Comparison of ENCODE assay signal across 29 cellular contexts in the genomic region with DNA sequence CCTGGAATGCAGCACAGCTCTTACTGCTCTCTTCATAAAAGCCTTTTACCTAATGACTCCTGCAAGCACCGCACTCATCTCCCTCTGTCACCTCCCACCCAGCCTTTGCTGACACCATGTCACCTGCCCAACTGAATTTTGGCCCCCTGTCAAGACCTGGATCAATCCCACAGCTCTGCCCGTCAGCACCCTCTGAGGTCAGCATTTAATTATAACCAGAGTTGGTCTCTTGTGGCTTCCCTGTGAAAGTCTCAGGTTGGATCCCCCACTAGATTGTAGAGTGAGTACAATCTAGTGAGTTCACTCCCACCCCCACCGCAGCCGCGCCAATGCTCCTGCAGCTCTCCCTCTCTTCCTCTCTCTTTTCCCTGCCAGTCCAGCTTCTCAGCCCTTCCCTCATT. TPM values are rescaled to one million over a fixed set of nuclear protein-coding genes. Genes with fewer than 3 reads are reported as not detected.
DNase-seq lines count a peak whose midpoint lies in the region; ATAC-seq and TF ChIP-seq lines count a peak whose summit lies in the region.
"Had no signal": no experiment of that assay in that cellular context is flagged by ENCODE, and none has a peak within 500 bp of the region (broad histone marks: within the 10 kb centered on the region; RNA-seq: fewer than 3 reads in every experiment).

No MANE protein-coding gene starts in this region.

- H3K9ac ChIP-seq in neural progenitor cell, result no peak overlapping the region

- no peaks in the 10 kb centered on the region for H3K9me3 Mint-ChIP-seq in CD4-positive, alpha-beta T cell
- no peaks in the 10 kb centered on the region for H3K9me3 Mint-ChIP-seq in CD8-positive, alpha-beta memory T cell
- no peaks in the 10 kb centered on the region for H3K9me3 Mint-ChIP-seq in neural progenitor cell
- H3K9me3 Mint-ChIP-seq: activated CD8-positive, alpha-beta T cell treated with anti-CD3 and anti-CD28 coated beads for 36 hours; activated naive CD4-positive, alpha-beta T cell treated with anti-CD3 and anti-CD28 coated beads, Interleukin-2, amount 10 ng/mL, durations not matched to agents 7 days and 5 days; activated T-helper 17 cell treated with anti-CD3 and anti-CD28 coated beads, Interleukin-2, amount 50 U/mL, for 72 hours; HFFc6 had no signal

- H3K27ac ChIP-seq in CD4-positive, alpha-beta T cell (ENCODE audit: low read depth, low read length), result no peak overlapping the region
- H3K27ac ChIP-seq in CD8-positive, alpha-beta memory T cell (ENCODE audit: low read depth, low read length), result no peak overlapping the region
- H3K27ac ChIP-seq in dorsolateral prefrontal cortex (peak overlapping the region in 19 of 59 donors; percentile 27 to 84 (median 65)), neural progenitor cell (no peak overlapping the region)
- H3K27ac ChIP-seq: left lung, SJCRH30, skin epidermis, suprapubic skin had no signal

- H3K27me3 Mint-ChIP-seq in CD4-positive, alpha-beta T cell, result peaks cover 80% of the 10 kb centered on the region
- H3K27me3 Mint-ChIP-seq in CD8-positive, alpha-beta memory T cell, result peaks cover 50 to 63% of the 10 kb centered on the region in 2 donors
- H3K27me3 Mint-ChIP-seq in neural progenitor cell (ENCODE audit: insufficient read depth, low read depth), result peaks cover 46% of the 10 kb centered on the region

- no peak for ATAC-seq in CD4-positive, alpha-beta T cell (ENCODE audit: poor library complexity)
- ATAC-seq: activated CD8-positive, alpha-beta T cell treated with anti-CD3 and anti-CD28 coated beads for 36 hours; activated T-helper 17 cell treated with anti-CD3 and anti-CD28 coated beads, Interleukin-2, amount 50 U/mL, for 72 hours; left lung had no signal

- POLR2A ChIA-PET in CD4-positive, alpha-beta T cell (lab: Charles Lee), result interaction anchor here (0.6 to 1.4 kb wide), 2 partner anchors 10 to 917 kb away, joined by 3 to 4 read pairs; no protein-coding TSS in a partner anchor
- POLR2A ChIA-PET in CD8-positive, alpha-beta memory T cell (lab: Charles Lee), result no interaction called here

- H2AFZ ChIP-seq in neural progenitor cell (replicated peaks), result no peak overlapping the region

- H3K4me1 Mint-ChIP-seq in CD4-positive, alpha-beta T cell (ENCODE audit: low read depth), result peaks cover 5% of the 10 kb centered on the region
- peaks cover 0 to 9% (median 3%) of the 10 kb centered on the region in 3 donors for H3K4me1 Mint-ChIP-seq in CD8-positive, alpha-beta memory T cell
- H3K4me1 Mint-ChIP-seq in neural progenitor cell, result peaks cover 8% of the 10 kb centered on the region
- H3K4me1 Mint-ChIP-seq: activated T-helper 17 cell treated with anti-CD3 and anti-CD28 coated beads, Interleukin-2, amount 50 U/mL, for 72 hours had no signal

- H3F3A ChIP-seq in neural progenitor cell (ENCODE audit: low read depth), result peaks cover 7% of the 10 kb centered on the region

- H3K4me1 ChIP-seq in CD8-positive, alpha-beta memory T cell (ENCODE audit: insufficient read depth, low read length), result no peaks in the 10 kb centered on the region
- no peaks in the 10 kb centered on the region for H3K4me1 ChIP-seq in neural progenitor cell
- H3K4me1 ChIP-seq: SJCRH30 had no signal

- no peaks in the 10 kb centered on the region for H3K36me3 Mint-ChIP-seq in CD4-positive, alpha-beta T cell (ENCODE audit: low read depth)
- no peaks in the 10 kb centered on the region for H3K36me3 Mint-ChIP-seq in CD8-positive, alpha-beta memory T cell
- no peaks in the 10 kb centered on the region for H3K36me3 Mint-ChIP-seq in neural progenitor cell
- H3K36me3 Mint-ChIP-seq: activated naive CD4-positive, alpha-beta T cell treated with anti-CD3 and anti-CD28 coated beads, Interleukin-2, amount 10 ng/mL, durations not matched to agents 7 days and 5 days had no signal

- no peak overlapping the region for H3K4me3 ChIP-seq in CD8-positive, alpha-beta memory T cell (ENCODE audit: low read length)
- peak overlapping the region in 55 of 59 donors; percentile 43 to 98 (median 74) for H3K4me3 ChIP-seq in dorsolateral prefrontal cortex
- no peak overlapping the region for H3K4me3 ChIP-seq in neural progenitor cell
- H3K4me3 ChIP-seq: K562, left lung, SJCRH30, suprapubic skin had no signal

- H3K9me3 ChIP-seq in CD4-positive, alpha-beta T cell (ENCODE audit: control insufficient read depth, low read length), result no peaks in the 10 kb centered on the region
- H3K9me3 ChIP-seq in CD8-positive, alpha-beta memory T cell (ENCODE audit: low read length), result no peaks in the 10 kb centered on the region
- no peaks in the 10 kb centered on the region for H3K9me3 ChIP-seq in neural progenitor cell (ENCODE audit: low read depth)
- H3K9me3 ChIP-seq: left lung, SJCRH30, suprapubic skin had no signal

- no peaks in the 10 kb centered on the region for H4K20me1 ChIP-seq in neural progenitor cell (ENCODE audit: low read depth)

- CTCF ChIA-PET in CD4-positive, alpha-beta T cell (lab: Charles Lee), result interaction anchor here (0.9 to 1.2 kb wide), 2 partner anchors 12 to 27 kb away, joined by 5 to 6 read pairs; no protein-coding TSS in a partner anchor
- CTCF ChIA-PET in CD8-positive, alpha-beta memory T cell (lab: Charles Lee), result interaction anchor here (1.0 to 5.5 kb wide), 9 partner anchors 11 to 467 kb away, joined by 3 to 34 read pairs (median 4); a partner anchor contains a TSS

- H3K27ac Mint-ChIP-seq in CD4-positive, alpha-beta T cell, result no peak overlapping the region
- no peak overlapping the region for H3K27ac Mint-ChIP-seq in CD8-positive, alpha-beta memory T cell
- H3K27ac Mint-ChIP-seq in neural progenitor cell, result no peak overlapping the region
- H3K27ac Mint-ChIP-seq: activated CD8-positive, alpha-beta T cell treated with anti-CD3 and anti-CD28 coated beads for 36 hours; activated naive CD4-positive, alpha-beta T cell treated with anti-CD3 and anti-CD28 coated beads, Interleukin-2, amount 10 ng/mL, durations not matched to agents 7 days and 5 days; activated T-helper 17 cell treated with anti-CD3 and anti-CD28 coated beads, Interleukin-2, amount 50 U/mL, for 72 hours; HFFc6 had no signal

- H3K79me2 ChIP-seq in neural progenitor cell (ENCODE audit: low read depth), result no peaks in the 10 kb centered on the region

- DNase-seq in CD4-positive, alpha-beta T cell, result no peak
- no peak for DNase-seq in CD8-positive, alpha-beta memory T cell
- DNase-seq in dorsolateral prefrontal cortex (peak in 1 of 10 donors; percentile 40), neural progenitor cell (ENCODE audit: low spot score) (no peak), NCI-H526 (lab: John Stamatoyannopoulos, UW) (no peak), Kasumi-1 (lab: John Stamatoyannopoulos, UW) (no peak), NCI-H1092 (lab: John Stamatoyannopoulos, UW) (no peak), kidney tubule cell (ENCODE audit: low spot score) (no peak)
- DNase-seq: activated CD8-positive, alpha-beta T cell treated with anti-CD3 and anti-CD28 coated beads for 36 hours; activated naive CD4-positive, alpha-beta T cell treated with anti-CD3 and anti-CD28 coated beads, Interleukin-2, amount 10 ng/mL, durations not matched to agents 7 days and 5 days; amniotic stem cell; effector CD4-positive, alpha-beta T cell; HFFc6; left lung; MM.1S; NCI-H1436 treated with DMSO at 0.1 percent for 48 hours; NCI-H226; occipital lobe; SJCRH30; stimulated activated naive CD4-positive, alpha-beta T cell treated with Interleukin-2 at 50 U/mL for 16 hours; SW 1271; T-helper 9 cell had no signal

- TF ChIP-seq CTCF in CD4-positive, alpha-beta T cell (IDR thresholded peaks at IDR 0.05), result no peak
- TF ChIP-seq CTCF in dorsolateral prefrontal cortex (IDR thresholded peaks at IDR 0.05 in 54 of 56, conservative IDR thresholded peaks at IDR 0.05 in 2 of 56; ENCODE audit: low read depth in 1 of 56, partially characterized antibody in 56 of 56), result no peak
- TF ChIP-seq CTCF in neural progenitor cell (IDR thresholded peaks at IDR 0.05), result no peak

- H3K27me3 ChIP-seq in CD4-positive, alpha-beta T cell (ENCODE audit: control insufficient read depth, insufficient read depth, low read length), result peaks cover 50% of the 10 kb centered on the region
- H3K27me3 ChIP-seq in CD8-positive, alpha-beta memory T cell (ENCODE audit: insufficient read depth, low read length, poor library complexity, severe bottlenecking), result peaks cover 29% of the 10 kb centered on the region
- H3K27me3 ChIP-seq in dorsolateral prefrontal cortex, result peaks cover 0 to 3% (median 0%) of the 10 kb centered on the region in 45 donors
- peaks cover 68% of the 10 kb centered on the region for H3K27me3 ChIP-seq in neural progenitor cell
- H3K27me3 ChIP-seq: SJCRH30 had no signal

- peak overlapping the region; percentile 58 for H3K4me3 Mint-ChIP-seq in CD4-positive, alpha-beta T cell
- peak overlapping the region in 5 of 7 donors; percentile 15 to 81 (median 42) for H3K4me3 Mint-ChIP-seq in CD8-positive, alpha-beta memory T cell
- H3K4me3 Mint-ChIP-seq in neural progenitor cell, result peak overlapping the region; percentile 18
- H3K4me3 Mint-ChIP-seq: HFFc6 had no signal

- no peaks in the 10 kb centered on the region for H3K36me3 ChIP-seq in CD8-positive, alpha-beta memory T cell (ENCODE audit: insufficient read depth, low read length)
- H3K36me3 ChIP-seq in neural progenitor cell, result no peaks in the 10 kb centered on the region
- H3K36me3 ChIP-seq: left lung, SJCRH30, suprapubic skin had no signal

- no peak overlapping the region for H3K4me2 ChIP-seq in neural progenitor cell

- intact Hi-C loops in CD4-positive, alpha-beta T cell (cut with DNase I, micrococcal nuclease), result loop anchor here in 1 of 2 experiments (2.0 kb wide), 2 partner anchors 342 to 468 kb away; no protein-coding TSS in a partner anchor
- intact Hi-C loops in dorsolateral prefrontal cortex (cut with DNase I), result no loop called here

RNA-seq across cellular contexts. Expression of a gene that starts 8.3 kb away (rescaled TPM):
- total RNA-seq in CD4-positive, alpha-beta T cell, result not detected
- total RNA-seq in CD8-positive, alpha-beta memory T cell, result under 1 TPM; 0.26 to 0.33 TPM
- not detected for polyA plus RNA-seq in CD8-positive, alpha-beta memory T cell
- total RNA-seq in dorsolateral prefrontal cortex (100 to 1,000 TPM in 7 of 120 experiments, 10 to 100 TPM in 113; 16.9 to 139 (median 69.6) TPM), neural progenitor cell (ENCODE audit: low replicate concordance) (3.6 and 7.1 TPM in 2 replicates)
- total RNA-seq: K562, myocyte, SJCRH30 had no signal

RNA-seq across cellular contexts. Expression of a gene that starts 32.1 kb away (rescaled TPM):
- total RNA-seq in CD4-positive, alpha-beta T cell, result not detected
- not detected for total RNA-seq in CD8-positive, alpha-beta memory T cell
- polyA plus RNA-seq in CD8-positive, alpha-beta memory T cell, result not detected
- total RNA-seq in dorsolateral prefrontal cortex (100 to 1,000 TPM in 3 of 120 experiments, 10 to 100 TPM in 117; 23.2 to 106 (median 68.8) TPM), neural progenitor cell (ENCODE audit: low replicate concordance) (0.15 and 0.37 TPM in 2 replicates)
- total RNA-seq: activated CD8-positive, alpha-beta T cell treated with anti-CD3 and anti-CD28 coated beads for 36 hours; HFFc6; K562; myocyte; SJCRH30 had no signal
- polyA plus RNA-seq: K562 had no signal

RNA-seq across cellular contexts. Expression of a gene that starts 57.5 kb away (rescaled TPM):
- total RNA-seq in CD4-positive, alpha-beta T cell, result under 1 TPM; 0.06 to 0.08 TPM
- total RNA-seq in CD8-positive, alpha-beta memory T cell, result under 1 TPM; 0.40 to 0.63 TPM
- polyA plus RNA-seq in CD8-positive, alpha-beta memory T cell, result 2.4 TPM
- total RNA-seq in dorsolateral prefrontal cortex (under 1 TPM in 28 of 120 experiments, not detected in 92; 0.11 to 0.60 (median 0.21) TPM), neural progenitor cell (ENCODE audit: low replicate concordance) (not detected in 2 replicates)
- total RNA-seq: activated T-helper 17 cell treated with anti-CD3 and anti-CD28 coated beads, Interleukin-2, amount 50 U/mL, for 72 hours; fibroblast of lung; HFFc6; K562; left lung; myocyte; occipital lobe; SJCRH30; suprapubic skin; urinary bladder had no signal
- polyA plus RNA-seq: fibroblast of lung had no signal

Comparison
In these comparisons a context has a peak if more than half of its experiments do, and no peak if none do; other contexts are left out.
1. H3K4me3 ChIP-seq: peak in dorsolateral prefrontal cortex (55 of 59); none in CD8-positive, alpha-beta memory T cell (single experiment) and neural progenitor cell (single experiment).
2. RNA of a gene that starts 32.1 kb away (total RNA-seq): 23.2 to 106 TPM in dorsolateral prefrontal cortex; 0.15 to 0.37 TPM in neural progenitor cell, not detected in CD8-positive, alpha-beta memory T cell and not detected in CD4-positive, alpha-beta T cell; every median in the first group is over 10 times any median in the second.
3. Peak in every context shown above with its lines, with median percentiles within 50 percentile points of each other: H3K4me3 Mint-ChIP-seq.